1 cellular context compared by ENCODE assay signal in the genomic region with DNA sequence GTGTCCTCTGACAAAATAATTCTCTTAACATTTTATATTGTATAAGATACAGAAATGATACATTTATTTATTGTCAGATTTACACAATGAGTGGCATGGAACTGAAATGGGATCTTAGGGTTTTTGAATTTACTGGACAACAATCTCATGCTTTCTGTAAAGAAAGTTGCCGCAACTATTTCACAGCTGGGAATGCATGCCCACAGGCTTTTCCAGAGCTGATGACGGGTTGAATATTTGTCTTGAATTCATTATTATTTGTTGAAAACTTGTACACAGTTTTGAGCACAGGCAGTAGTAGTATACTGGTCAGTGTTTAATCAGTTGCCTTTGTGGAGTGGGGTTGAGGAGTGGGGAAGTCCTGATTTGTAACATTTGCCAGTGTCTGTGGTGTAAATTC.
TF ChIP-seq lines count a peak whose summit lies in the region.

No MANE protein-coding gene starts in this region.

TF ChIP-seq in A549, 52 proteins besides CTCF, POLR2A, EP300 and RAD21:
- TF ChIP-seq RARB (CRISPR knock-in tag; IDR thresholded peaks at IDR 0.05) (no peak), SMC3 (IDR thresholded peaks at IDR 0.05) (no peak), NPAS2 (CRISPR knock-in tag; IDR thresholded peaks at IDR 0.05; ENCODE audit: borderline replicate concordance) (no peak), HOXB13 (CRISPR knock-in tag; IDR thresholded peaks at IDR 0.05; ENCODE audit: low read depth) (no peak), HEYL (CRISPR knock-in tag; IDR thresholded peaks at IDR 0.05) (no peak), FOSL2 (IDR thresholded peaks at IDR 0.05) (no peak), FOSL2 (CRISPR knock-in tag; IDR thresholded peaks at IDR 0.05) (no peak), KDM1A (IDR thresholded peaks at IDR 0.05; ENCODE audit: low read depth) (no peak), MYC (IDR thresholded peaks at IDR 0.05; ENCODE audit: borderline replicate concordance, low read length) (no peak), NFE2L2 (conservative IDR thresholded peaks at IDR 0.05; ENCODE audit: low read length) (no peak), SREBF2 (IDR thresholded peaks at IDR 0.05) (no peak), BHLHE40 (IDR thresholded peaks at IDR 0.05; ENCODE audit: low read depth, low read length) (no peak), HDAC2 (IDR thresholded peaks at IDR 0.05) (no peak), FOSB (CRISPR knock-in tag; IDR thresholded peaks at IDR 0.05) (no peak), TP53 (CRISPR knock-in tag; IDR thresholded peaks at IDR 0.05) (no peak), FOXS1 (CRISPR knock-in tag; IDR thresholded peaks at IDR 0.05) (no peak)
- TF ChIP-seq, protein P1, sequence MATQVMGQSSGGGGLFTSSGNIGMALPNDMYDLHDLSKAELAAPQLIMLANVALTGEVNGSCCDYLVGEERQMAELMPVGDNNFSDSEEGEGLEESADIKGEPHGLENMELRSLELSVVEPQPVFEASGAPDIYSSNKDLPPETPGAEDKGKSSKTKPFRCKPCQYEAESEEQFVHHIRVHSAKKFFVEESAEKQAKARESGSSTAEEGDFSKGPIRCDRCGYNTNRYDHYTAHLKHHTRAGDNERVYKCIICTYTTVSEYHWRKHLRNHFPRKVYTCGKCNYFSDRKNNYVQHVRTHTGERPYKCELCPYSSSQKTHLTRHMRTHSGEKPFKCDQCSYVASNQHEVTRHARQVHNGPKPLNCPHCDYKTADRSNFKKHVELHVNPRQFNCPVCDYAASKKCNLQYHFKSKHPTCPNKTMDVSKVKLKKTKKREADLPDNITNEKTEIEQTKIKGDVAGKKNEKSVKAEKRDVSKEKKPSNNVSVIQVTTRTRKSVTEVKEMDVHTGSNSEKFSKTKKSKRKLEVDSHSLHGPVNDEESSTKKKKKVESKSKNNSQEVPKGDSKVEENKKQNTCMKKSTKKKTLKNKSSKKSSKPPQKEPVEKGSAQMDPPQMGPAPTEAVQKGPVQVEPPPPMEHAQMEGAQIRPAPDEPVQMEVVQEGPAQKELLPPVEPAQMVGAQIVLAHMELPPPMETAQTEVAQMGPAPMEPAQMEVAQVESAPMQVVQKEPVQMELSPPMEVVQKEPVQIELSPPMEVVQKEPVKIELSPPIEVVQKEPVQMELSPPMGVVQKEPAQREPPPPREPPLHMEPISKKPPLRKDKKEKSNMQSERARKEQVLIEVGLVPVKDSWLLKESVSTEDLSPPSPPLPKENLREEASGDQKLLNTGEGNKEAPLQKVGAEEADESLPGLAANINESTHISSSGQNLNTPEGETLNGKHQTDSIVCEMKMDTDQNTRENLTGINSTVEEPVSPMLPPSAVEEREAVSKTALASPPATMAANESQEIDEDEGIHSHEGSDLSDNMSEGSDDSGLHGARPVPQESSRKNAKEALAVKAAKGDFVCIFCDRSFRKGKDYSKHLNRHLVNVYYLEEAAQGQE (IDR thresholded peaks at IDR 0.05): no peak
- TF ChIP-seq, protein P2, sequence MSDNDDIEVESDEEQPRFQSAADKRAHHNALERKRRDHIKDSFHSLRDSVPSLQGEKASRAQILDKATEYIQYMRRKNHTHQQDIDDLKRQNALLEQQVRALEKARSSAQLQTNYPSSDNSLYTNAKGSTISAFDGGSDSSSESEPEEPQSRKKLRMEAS (IDR thresholded peaks at IDR 0.05): no peak
- TF ChIP-seq, protein P3, sequence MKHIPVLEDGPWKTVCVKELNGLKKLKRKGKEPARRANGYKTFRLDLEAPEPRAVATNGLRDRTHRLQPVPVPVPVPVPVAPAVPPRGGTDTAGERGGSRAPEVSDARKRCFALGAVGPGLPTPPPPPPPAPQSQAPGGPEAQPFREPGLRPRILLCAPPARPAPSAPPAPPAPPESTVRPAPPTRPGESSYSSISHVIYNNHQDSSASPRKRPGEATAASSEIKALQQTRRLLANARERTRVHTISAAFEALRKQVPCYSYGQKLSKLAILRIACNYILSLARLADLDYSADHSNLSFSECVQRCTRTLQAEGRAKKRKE (CRISPR knock-in tag; IDR thresholded peaks at IDR 0.05; ENCODE audit: low read depth): no peak
- TF ChIP-seq, protein P4, sequence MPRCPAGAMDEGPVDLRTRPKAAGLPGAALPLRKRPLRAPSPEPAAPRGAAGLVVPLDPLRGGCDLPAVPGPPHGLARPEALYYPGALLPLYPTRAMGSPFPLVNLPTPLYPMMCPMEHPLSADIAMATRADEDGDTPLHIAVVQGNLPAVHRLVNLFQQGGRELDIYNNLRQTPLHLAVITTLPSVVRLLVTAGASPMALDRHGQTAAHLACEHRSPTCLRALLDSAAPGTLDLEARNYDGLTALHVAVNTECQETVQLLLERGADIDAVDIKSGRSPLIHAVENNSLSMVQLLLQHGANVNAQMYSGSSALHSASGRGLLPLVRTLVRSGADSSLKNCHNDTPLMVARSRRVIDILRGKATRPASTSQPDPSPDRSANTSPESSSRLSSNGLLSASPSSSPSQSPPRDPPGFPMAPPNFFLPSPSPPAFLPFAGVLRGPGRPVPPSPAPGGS (IDR thresholded peaks at IDR 0.05): no peak
